Comparison of ENCODE assay signal across 8 cellular contexts in the genomic region with DNA sequence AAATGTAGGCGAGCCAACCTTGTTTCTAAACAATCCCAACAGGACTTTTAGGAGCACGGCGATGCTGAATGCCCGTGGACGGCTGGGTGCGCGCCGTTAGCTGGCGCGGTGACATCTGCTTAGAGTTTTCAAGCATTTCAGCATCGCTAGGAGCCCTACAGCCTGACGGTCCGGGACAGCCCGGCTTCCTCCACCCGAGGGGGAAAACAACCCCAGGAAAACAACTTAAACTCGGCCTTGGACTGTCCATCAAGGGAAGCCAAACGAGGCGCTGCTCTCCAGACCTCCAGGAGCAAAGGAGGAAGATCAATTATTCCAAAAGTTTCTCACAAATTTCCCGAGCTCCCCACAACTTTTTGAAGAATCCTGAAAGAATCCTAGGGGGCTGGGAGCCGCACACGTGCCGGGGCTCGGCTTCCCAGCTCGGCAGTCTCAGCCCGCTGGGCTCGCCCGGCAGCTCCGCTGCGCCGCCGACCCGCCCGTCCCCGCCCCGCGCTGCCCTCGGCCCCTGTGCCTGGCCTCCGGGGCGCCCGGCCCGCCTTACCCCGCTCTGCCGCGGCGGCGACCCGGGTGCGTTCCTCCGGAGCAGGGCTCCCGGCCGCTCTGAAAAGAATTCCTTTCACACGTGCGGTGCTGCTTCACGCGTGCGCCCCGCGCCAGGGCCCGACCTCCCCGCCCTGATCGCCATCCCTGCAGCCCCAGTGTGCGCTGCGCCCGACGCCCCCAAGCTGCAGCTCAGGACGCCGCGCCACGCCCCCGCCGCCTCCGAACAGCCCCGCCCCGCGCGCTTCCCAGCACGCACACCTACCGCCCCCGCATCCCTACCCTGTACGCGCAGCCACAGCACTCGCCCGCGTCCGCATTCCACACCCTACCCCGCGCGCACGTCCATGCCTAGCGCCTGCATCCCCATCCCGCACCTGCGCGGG. TPM values are rescaled to one million over a fixed set of nuclear protein-coding genes. Genes with fewer than 3 reads are reported as not detected.
DNase-seq lines count a peak whose midpoint lies in the region; ATAC-seq, FAIRE-seq and TF ChIP-seq lines count a peak whose summit lies in the region.

A gene (minus strand): TSS at position 707 of the 929 bp plus-strand sequence. CDS start 17,764 bp downstream, outside the sequence.

- H2AFZ ChIP-seq in K562 (ENCODE audit: low read depth, low read length), result peak within 1 kb of the TSS; percentile 53; the same call in 1 of the 2 replicates

- no peaks in the 10 kb centered on the region for H3K9me3 ChIP-seq in K562 (replicated peaks; ENCODE audit: control insufficient read depth, insufficient read depth, low read depth, low read length)

- ATAC-seq in GM18909 (IDR thresholded peaks at IDR 0.05; ENCODE audit: poor library complexity, unreplicated experiment) (peak; percentile 58), HG03139 (IDR thresholded peaks at IDR 0.05; ENCODE audit: unreplicated experiment) (peak; percentile 51), T-cell (replicated peaks in 1 of 4) (peak; percentile 73 to 78 (median 74)), K562 (peak; percentile 83)

- H3K4me3 ChIP-seq in K562, result peak within 1 kb of the TSS; percentile 32

- H3K4me1 ChIP-seq in K562 (replicated peaks in 1 of 2; ENCODE audit: control insufficient read depth in 2 of 2, insufficient read depth in 2 of 2, low read length in 2 of 2), result peaks cover 0 to 13% of the 10 kb centered on the region in 2 experiments; a peak in 3 of 5 replicates

- H3K36me3 Mint-ChIP-seq in T-cell, result no peaks in the 10 kb centered on the region

- no peak for TF ChIP-seq RAD21 in K562 (CRISPR knock-in tag; conservative IDR thresholded peaks at IDR 0.05 in 1 of 2, IDR thresholded peaks at IDR 0.05 in 1 of 2)

- DNase-seq in ACHN, result peak; percentile 20
- DNase-seq in T-cell, result peak in 33 of 34 experiments; percentile 5 to 62 (median 39)
- peak; percentile 41 to 67 (median 60) for DNase-seq in K562 (ENCODE audit: extremely low read depth in 1 of 4, low spot score in 3 of 4)
- DNase-seq in kidney tubule cell (ENCODE audit: low spot score), result peak; percentile 18
- DNase-seq in stimulated activated CD8-positive, alpha-beta memory T cell treated with anti-CD3 and anti-CD28 coated beads, Interleukin-15, amount 100 ng/mL, for 24 hours (ENCODE audit: low read depth), result peak; percentile 32
- no peak for DNase-seq in hypothalamus (lab: John Stamatoyannopoulos, UW)

- H3K27me3 ChIP-seq in K562 (ENCODE audit: control insufficient read depth in 2 of 2, insufficient read depth in 2 of 2, low read length in 2 of 2), result peaks cover under 1 to 2% of the 10 kb centered on the region in 2 experiments; a peak in 2 of 5 replicates

- peak within 1 kb of the TSS in 1 of 2 donors; percentile 72 for H3K27ac Mint-ChIP-seq in T-cell

- H3K4me2 ChIP-seq in K562 (ENCODE audit: insufficient read depth, low read length), result peak within 1 kb of the TSS; percentile 63

- H3K36me3 ChIP-seq in K562 (ENCODE audit: control insufficient read depth, insufficient read depth, low read length), result no peaks in the 10 kb centered on the region

- TF ChIP-seq POLR2A in K562 (conservative IDR thresholded peaks at IDR 0.05), result no peak

- FAIRE-seq in K562 (lab: Jason Lieb, UNC), result no peak

- 1% methylated on average over 30 of the region's 93 CpGs for WGBS in K562 (ENCODE audit: insufficient coverage, low coverage, missing lambda C conversion rate)

- no TSS peak for BruUV-seq in K562 (replicated peaks; lab: Mats Ljungman, UMichigan)

- in situ Hi-C loops in ACHN (cut with HindIII; ENCODE audit: low pct_ligation_motif_present, low pct_unique_long_range_greater_than_20kb, low sequenced_read_pairs), result no loop called here
- in situ Hi-C loops in K562 (cut with MboI), result loop anchor here (10.0 kb wide), 1 partner anchor 176 kb away; no protein-coding TSS in a partner anchor

- H4K20me1 ChIP-seq in K562 (replicated peaks; ENCODE audit: control insufficient read depth, insufficient read depth, low read length), result no peaks in the 10 kb centered on the region

- no peak within 1 kb of the TSS for H3K27ac ChIP-seq in K562 (ENCODE audit: extremely low read depth, low read depth, low read length)

- intact Hi-C loops in K562 (cut with micrococcal nuclease), result no loop called here

- H3K9ac ChIP-seq in K562 (ENCODE audit: insufficient read depth in 1 of 2, low read depth in 2 of 2, low read length in 2 of 2), result peak within 1 kb of the TSS in 1 of 2 experiments; percentile 75; a peak in 2 of 4 replicates

- H3K4me1 Mint-ChIP-seq in T-cell, result peaks cover 17 to 22% (median 18%) of the 10 kb centered on the region in 3 donors

- TF ChIP-seq CTCF in K562 (IDR thresholded peaks at IDR 0.05 in 2 of 3, conservative IDR thresholded peaks at IDR 0.05 in 1 of 3; ENCODE audit: insufficient read depth in 2 of 3, low read depth in 1 of 3, low read length in 3 of 3), result no peak

- TF ChIP-seq EP300 in K562 (IDR thresholded peaks at IDR 0.05; ENCODE audit: low read length), result no peak

- no peaks in the 10 kb centered on the region for H3K79me2 ChIP-seq in K562 (ENCODE audit: control insufficient read depth, insufficient read depth, low read length)

- H3K4me3 Mint-ChIP-seq in T-cell, result peak within 1 kb of the TSS; percentile 81 to 85 (median 82)

- peaks cover 19 to 56% of the 10 kb centered on the region in 2 donors for H3K27me3 Mint-ChIP-seq in T-cell

- CTCF ChIA-PET in T-cell (lab: Charles Lee), result interaction anchor here in 1 of 2 donors (0.6 to 0.7 kb wide), 2 partner anchors 71 to 1518 kb away, joined by 3 read pairs; no protein-coding TSS in a partner anchor
- CTCF ChIA-PET in K562 (lab: Yijun Ruan, JAX; ENCODE audit: low intra/inter-chr PET ratio), result interaction anchor here (0.5 kb wide), 1 partner anchor 142 kb away, joined by 3 read pairs; no protein-coding TSS in a partner anchor

- no peaks in the 10 kb centered on the region for H3K9me3 Mint-ChIP-seq in T-cell

- POLR2A ChIA-PET in T-cell (lab: Charles Lee), result no interaction called here
- POLR2A ChIA-PET in K562 (lab: Yijun Ruan, JAX), result no interaction called here

- no peaks in the 10 kb centered on the region for H3K9me1 ChIP-seq in K562 (ENCODE audit: control insufficient read depth, insufficient read depth, low read length)

TF ChIP-seq in K562, 482 proteins besides CTCF, POLR2A, EP300 and RAD21:
- TF ChIP-seq EGR1 (conservative IDR thresholded peaks at IDR 0.05) (peak; percentile 82), ZNF316 (IDR thresholded peaks at IDR 0.05) (no peak)
- TF ChIP-seq, protein P1, sequence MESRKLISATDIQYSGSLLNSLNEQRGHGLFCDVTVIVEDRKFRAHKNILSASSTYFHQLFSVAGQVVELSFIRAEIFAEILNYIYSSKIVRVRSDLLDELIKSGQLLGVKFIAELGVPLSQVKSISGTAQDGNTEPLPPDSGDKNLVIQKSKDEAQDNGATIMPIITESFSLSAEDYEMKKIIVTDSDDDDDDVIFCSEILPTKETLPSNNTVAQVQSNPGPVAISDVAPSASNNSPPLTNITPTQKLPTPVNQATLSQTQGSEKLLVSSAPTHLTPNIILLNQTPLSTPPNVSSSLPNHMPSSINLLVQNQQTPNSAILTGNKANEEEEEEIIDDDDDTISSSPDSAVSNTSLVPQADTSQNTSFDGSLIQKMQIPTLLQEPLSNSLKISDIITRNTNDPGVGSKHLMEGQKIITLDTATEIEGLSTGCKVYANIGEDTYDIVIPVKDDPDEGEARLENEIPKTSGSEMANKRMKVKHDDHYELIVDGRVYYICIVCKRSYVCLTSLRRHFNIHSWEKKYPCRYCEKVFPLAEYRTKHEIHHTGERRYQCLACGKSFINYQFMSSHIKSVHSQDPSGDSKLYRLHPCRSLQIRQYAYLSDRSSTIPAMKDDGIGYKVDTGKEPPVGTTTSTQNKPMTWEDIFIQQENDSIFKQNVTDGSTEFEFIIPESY (CRISPR knock-in tag; IDR thresholded peaks at IDR 0.05), result 0 out of 2 replicates have a peak, but pooled peaks have one; percentile 41

RNA-seq across cellular contexts. Expression of the gene that starts here (rescaled TPM):
- total RNA-seq in T-cell, result under 1 TPM; 0.10 to 0.93 (median 0.42) TPM
- total RNA-seq in K562 (2011; cell fraction: chromatin; rRNA removed; ENCODE audit: low replicate concordance), result 0.07 TPM in 1 of 2 replicates, not detected in the other
- total RNA-seq in K562 (2011; cell fraction: nucleolus; rRNA removed), result 0.13 and 0.17 TPM in 2 replicates
- total RNA-seq in K562 (2011; cell fraction: nucleoplasm; rRNA removed), result 0.15 and 0.31 TPM in 2 replicates
- total RNA-seq in K562 (2014; rRNA removed), result not detected in 2 replicates
- 0.04 TPM in 1 of 2 replicates, not detected in the other for total RNA-seq in K562 (2014; rRNA removed; fragmentation: Illumina TruSeq; extraction: Trizol)
- 0.04 TPM in 1 of 2 replicates, not detected in the other for total RNA-seq in K562 (2015; rRNA removed; fragmentation: Illumina TruSeq; extraction: Trizol)
- 0.02 and 0.04 TPM in 2 replicates for total RNA-seq in K562 (2021)
- 0.03 and 0.13 TPM in 2 replicates for polyA plus RNA-seq in K562 (2011; rRNA removed)
- polyA plus RNA-seq in K562 (2011; cell fraction: cytosol; rRNA removed), result 0.01 and 0.18 TPM in 2 replicates
- polyA plus RNA-seq in K562 (2011; cell fraction: nucleus; rRNA removed), result 0.07 TPM in 1 of 2 replicates, not detected in the other
- 0.12 TPM in 1 of 2 replicates, not detected in the other for polyA plus RNA-seq in K562 (2012)
- 0.03 TPM in 2 replicates for polyA plus RNA-seq in K562 (2014; fragmentation: Illumina TruSeq; extraction: Trizol)
- not detected for polyA plus RNA-seq in K562 (2014; fragmentation: Nextera tagmentation; extraction: Ambion mirVana)
- not detected in 2 replicates for polyA plus RNA-seq in K562 (2014; rRNA removed)
- polyA minus RNA-seq in K562 (2011; rRNA and poly(A)+ RNA removed), result 0.03 and 0.28 TPM in 2 replicates
- 0.38 TPM in 1 of 2 replicates, not detected in the other for polyA minus RNA-seq in K562 (2011; cell fraction: cytosol; rRNA and poly(A)+ RNA removed)
- polyA minus RNA-seq in K562 (2011; cell fraction: nucleus; rRNA and poly(A)+ RNA removed), result 0.13 TPM in 1 of 2 replicates, not detected in the other

Comparison
In these comparisons a context has a peak if more than half of its experiments do, and no peak if none do; other contexts are left out.
1. Peak in DNase-seq and ATAC-seq in T-cell; RNA of the gene not detected or under 1 TPM.
2. Peak in DNase-seq, ATAC-seq, H3K4me3 ChIP-seq and H3K4me2 ChIP-seq in K562; RNA of the gene not detected or under 1 TPM.
3. DNase-seq: peak in ACHN (single experiment), kidney tubule cell (single experiment) and stimulated activated CD8-positive, alpha-beta memory T cell treated with anti-CD3 and anti-CD28 coated beads, Interleukin-15, amount 100 ng/mL, for 24 hours (single experiment); none in hypothalamus (0 of 51).
4. Peak in every context shown above with its lines, with median percentiles within 50 percentile points of each other: ATAC-seq.